Comparison of ENCODE assay signal across 25 cellular contexts in genomic region chr14:31726337-31726736, GRCh38.
"Had no signal": no experiment of that assay in that cellular context is flagged by ENCODE, and none has a peak within 500 bp of the region (broad histone marks: within the 10 kb centered on the region; RNA-seq: fewer than 3 reads in every experiment).

No MANE protein-coding gene starts in this region.

- H3K27ac ChIP-seq: neutrophil, pancreas, psoas muscle, stomach, thoracic aorta, thyroid gland, tibial nerve, upper lobe of left lung, vagina had no signal

- H3K27me3 ChIP-seq: neutrophil, pancreas, stomach, thyroid gland, tibial nerve, upper lobe of left lung, vagina had no signal

- H3K4me1 ChIP-seq: pancreas, psoas muscle, stomach, thyroid gland, tibial nerve, upper lobe of left lung, vagina had no signal

- H3K36me3 ChIP-seq: neutrophil, pancreas, thoracic aorta, thyroid gland had no signal

- FAIRE-seq: pancreas, small intestine, urothelium cell line had no signal

- H3K9me3 ChIP-seq: neutrophil, pancreas, thyroid gland, vagina had no signal

- ATAC-seq: naive thymus-derived CD8-positive, alpha-beta T cell; natural killer cell treated with Interleukin-12 subunit alpha and Interleukin-12 subunit beta and Interleukin-15 and Interleukin-18, amount 100 ng/mL, for 72 hours; pancreas; psoas muscle; right cardiac atrium; sciatic nerve; stimulated activated effector memory CD8-positive, alpha-beta T cell treated with anti-CD3 and anti-CD28 coated beads, Interleukin-12 subunit alpha, Interleukin-12 subunit beta, amount 100 ng/mL, for 72 hours; stimulated activated naive B cell treated with anti-CD40 and anti-IgM and Interleukin-4, amounts not matched to agents 10 μg/mL and 1 μg/mL and 100 μg/mL, for 72 hours had no signal

- DNase-seq: naive thymus-derived CD8-positive, alpha-beta T cell; nephron progenitor cell; nucleus accumbens; pancreas; psoas muscle; right cardiac atrium; small intestine; stimulated activated CD4-positive, alpha-beta T cell treated with anti-CD3 and anti-CD28 coated beads, Interleukin-15, amount 100 ng/mL, for 24 hours; stimulated activated CD4-positive, alpha-beta T cell treated with anti-CD3 and anti-CD28 coated beads, Interleukin-2, amount 100 ng/mL, for 24 hours; stimulated activated CD4-positive, alpha-beta T cell treated with anti-CD3 and anti-CD28 coated beads, Interleukin-2, amount 100 ng/mL, for 48 hours; stimulated activated CD4-positive, alpha-beta T cell treated with anti-CD3 and anti-CD28 coated beads, Interleukin-4, amount 100 ng/mL, for 24 hours; stimulated activated naive B cell treated with anti-CD40 and anti-IgM and Interleukin-4, amounts not matched to agents 10 μg/mL and 1 μg/mL and 100 μg/mL, for 72 hours; stimulated activated naive CD4-positive, alpha-beta T cell treated with Interleukin-2 at 50 U/mL for 16 hours; stomach; thyroid gland; trophoblast cell; upper lobe of left lung had no signal

- H3K4me3 ChIP-seq: pancreas, psoas muscle, stomach, thoracic aorta, thyroid gland, tibial nerve, upper lobe of left lung, vagina had no signal
